8 cellular contexts compared by ENCODE assay signal in genomic region chr12:104695453-104696148, GRCh38.
DNase-seq lines count a peak whose midpoint lies in the region; ATAC-seq, FAIRE-seq and TF ChIP-seq lines count a peak whose summit lies in the region.

No MANE protein-coding gene starts in this region.

- TF ChIP-seq POLR2A in endothelial cell of umbilical vein (IDR thresholded peaks at IDR 0.05; ENCODE audit: low read depth, low read length) (no peak), erythroblast (IDR thresholded peaks at IDR 0.05; ENCODE audit: low read length) (no peak)

- dilution Hi-C loops in endothelial cell of umbilical vein (cut with MboI; ENCODE audit: extremely low pct_ligation_motif_present, low sequenced_read_pairs) = no loop called here

- POLR2A ChIA-PET in activated CD4-positive, alpha-beta T cell treated with anti-CD3 and anti-CD28 coated beads, Interleukin-2, amount 10 ng/mL, durations not matched to agents 7 days and 5 days (lab: Charles Lee) = no interaction called here
- POLR2A ChIA-PET in endothelial cell of umbilical vein (lab: Charles Lee) = no interaction called here

- H3K27me3 ChIP-seq in endothelial cell of umbilical vein (ENCODE audit: control insufficient read depth in 2 of 2, insufficient read depth in 2 of 2, low read length in 2 of 2) = no peaks in the 10 kb centered on the region

- H3K36me3 Mint-ChIP-seq in activated CD4-positive, alpha-beta T cell treated with anti-CD3 and anti-CD28 coated beads, Interleukin-2, amount 10 ng/mL, durations not matched to agents 7 days and 5 days (ENCODE audit: low read depth) = peaks cover 46% of the 10 kb centered on the region

- H3K9me3 Mint-ChIP-seq in activated CD4-positive, alpha-beta T cell treated with anti-CD3 and anti-CD28 coated beads, Interleukin-2, amount 10 ng/mL, durations not matched to agents 7 days and 5 days = peaks cover 6% of the 10 kb centered on the region

- no peaks in the 10 kb centered on the region for H3K9me1 ChIP-seq in endothelial cell of umbilical vein (replicated peaks; ENCODE audit: control insufficient read depth, extremely low read depth, insufficient read depth, low read length)

- CTCF ChIA-PET in activated CD4-positive, alpha-beta T cell treated with anti-CD3 and anti-CD28 coated beads, Interleukin-2, amount 10 ng/mL, durations not matched to agents 7 days and 5 days (lab: Charles Lee) = interaction anchor here (0.7 to 1.7 kb wide), 9 partner anchors 9 to 314 kb away, joined by 3 to 6 read pairs (median 3); no protein-coding TSS in a partner anchor
- CTCF ChIA-PET in endothelial cell of umbilical vein (lab: Charles Lee) = interaction anchor here (0.9 to 1.0 kb wide), 2 partner anchors 9 to 11 kb away, joined by 3 read pairs; no protein-coding TSS in a partner anchor

- no peak for TF ChIP-seq CTCF in endothelial cell of umbilical vein (IDR thresholded peaks at IDR 0.05; ENCODE audit: extremely low read depth in 1 of 2, insufficient read depth in 1 of 2, low read depth in 1 of 2, low read length in 2 of 2)

- peaks cover 73% of the 10 kb centered on the region for H3K4me1 Mint-ChIP-seq in activated CD4-positive, alpha-beta T cell treated with anti-CD3 and anti-CD28 coated beads, Interleukin-2, amount 10 ng/mL, durations not matched to agents 7 days and 5 days

- BruUV-seq in endothelial cell of umbilical vein (replicated peaks; lab: Mats Ljungman, UMichigan) = no TSS peak

- intact Hi-C loops in endothelial cell of umbilical vein (cut with micrococcal nuclease) = no loop called here

- H3K36me3 ChIP-seq in endothelial cell of umbilical vein (ENCODE audit: control insufficient read depth in 2 of 2, extremely low read depth in 1 of 2, insufficient read depth in 2 of 2, low read length in 2 of 2) = no peaks in the 10 kb centered on the region

- peak; percentile 66 for FAIRE-seq in endothelial cell of umbilical vein (lab: Jason Lieb, UNC)

- H3K4me2 ChIP-seq in endothelial cell of umbilical vein (ENCODE audit: insufficient read depth, low read length) = no peak overlapping the region

- no peaks in the 10 kb centered on the region for H3K9me3 ChIP-seq in endothelial cell of umbilical vein (replicated peaks; ENCODE audit: control insufficient read depth, insufficient read depth, low read length)

- no peak overlapping the region for H3K4me3 ChIP-seq in endothelial cell of umbilical vein (replicated peaks in 1 of 3; ENCODE audit: insufficient read depth in 1 of 3, low read depth in 1 of 3, low read length in 3 of 3)

- peak overlapping the region; percentile 76 for H3K27ac Mint-ChIP-seq in activated CD4-positive, alpha-beta T cell treated with anti-CD3 and anti-CD28 coated beads, Interleukin-2, amount 10 ng/mL, durations not matched to agents 7 days and 5 days

- H3K9ac ChIP-seq in endothelial cell of umbilical vein (replicated peaks; ENCODE audit: extremely low read depth, insufficient read depth, low read length) = no peak overlapping the region

- H4K20me1 ChIP-seq in endothelial cell of umbilical vein (replicated peaks; ENCODE audit: control insufficient read depth, extremely low read depth, insufficient read depth, low read length) = no peaks in the 10 kb centered on the region

- peak overlapping the region; percentile 15 for H3K27ac ChIP-seq in endothelial cell of umbilical vein (ENCODE audit: insufficient read depth, low read depth, low read length)

- H3K79me2 ChIP-seq in endothelial cell of umbilical vein (ENCODE audit: control insufficient read depth, insufficient read depth, low read length) = no peaks in the 10 kb centered on the region

- DNase-seq in AG08395 (ENCODE audit: low spot score) (peak; percentile 45), NCI-H1092 (lab: John Stamatoyannopoulos, UW) (peak; percentile 77), endothelial cell of umbilical vein (ENCODE audit: low read depth, low spot score) (peak; percentile 65), erythroblast (lab: John Stamatoyannopoulos, UW) (no peak), epidermal melanocyte (ENCODE audit: insufficient read length, low spot score) (no peak)
- peak; percentile 67 for DNase-seq in activated CD4-positive, alpha-beta T cell treated with anti-CD3 and anti-CD28 coated beads, Interleukin-2, amount 10 ng/mL, durations not matched to agents 7 days and 5 days
- peak; percentile 32 for DNase-seq in stimulated activated CD8-positive, alpha-beta memory T cell treated with anti-CD3 and anti-CD28 coated beads, Interleukin-15, amount 100 ng/mL, for 1 hour (ENCODE audit: low read depth)

- H3K4me1 ChIP-seq in endothelial cell of umbilical vein (ENCODE audit: control insufficient read depth, extremely low read depth, insufficient read depth, low read length) = peaks cover 10% of the 10 kb centered on the region

- peak; percentile 36 for ATAC-seq in GM21367 (IDR thresholded peaks at IDR 0.05; ENCODE audit: unreplicated experiment)

- no peak overlapping the region for H3K4me3 Mint-ChIP-seq in activated CD4-positive, alpha-beta T cell treated with anti-CD3 and anti-CD28 coated beads, Interleukin-2, amount 10 ng/mL, durations not matched to agents 7 days and 5 days

- no peaks in the 10 kb centered on the region for H3K27me3 Mint-ChIP-seq in activated CD4-positive, alpha-beta T cell treated with anti-CD3 and anti-CD28 coated beads, Interleukin-2, amount 10 ng/mL, durations not matched to agents 7 days and 5 days

- H2AFZ ChIP-seq in endothelial cell of umbilical vein (ENCODE audit: low read depth, low read length) = no peak overlapping the region

TF ChIP-seq in endothelial cell of umbilical vein, 7 proteins besides CTCF, POLR2A, EP300 and RAD21:
- TF ChIP-seq FOS (IDR thresholded peaks at IDR 0.05; ENCODE audit: borderline replicate concordance, insufficient read depth, low read length) (peak; percentile 27), MYC (IDR thresholded peaks at IDR 0.05; ENCODE audit: low read depth, low read length) (no peak), JUN (IDR thresholded peaks at IDR 0.05; ENCODE audit: borderline replicate concordance, insufficient read depth, insufficient read length, low read depth) (peak; percentile 19)
TF ChIP-seq in endothelial cell of umbilical vein: peak in this region for 2.

Comparison
In these comparisons a context has a peak if more than half of its experiments do, and no peak if none do; other contexts are left out.
1. DNase-seq: peak in AG08395 (single experiment), NCI-H1092 (single experiment), activated CD4-positive, alpha-beta T cell treated with anti-CD3 and anti-CD28 coated beads, Interleukin-2, amount 10 ng/mL, durations not matched to agents 7 days and 5 days (single experiment), endothelial cell of umbilical vein (single experiment) and stimulated activated CD8-positive, alpha-beta memory T cell treated with anti-CD3 and anti-CD28 coated beads, Interleukin-15, amount 100 ng/mL, for 1 hour (single experiment); none in erythroblast (0 of 2) and epidermal melanocyte (single experiment).